ENCODE assay signal across 8 cellular contexts in the genomic region with DNA sequence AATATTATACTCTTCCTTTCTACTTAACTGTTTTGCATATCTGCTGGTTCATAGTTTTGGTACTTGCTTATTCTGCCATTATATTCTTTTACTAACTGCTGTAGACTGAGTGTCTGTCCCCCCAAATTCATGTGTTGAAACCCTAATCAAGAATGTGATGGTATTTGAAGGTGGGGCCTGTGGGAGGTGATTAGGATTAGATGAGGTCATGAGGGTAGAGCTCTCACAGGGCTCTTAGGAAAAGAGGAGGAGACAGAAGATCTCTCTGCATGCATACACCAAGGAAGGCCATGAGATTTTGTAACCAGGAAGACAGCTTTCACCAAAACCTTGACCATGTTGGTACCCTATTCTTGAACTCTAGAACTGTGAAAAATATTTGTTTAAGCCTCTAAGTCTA.
DNase-seq lines count a peak whose midpoint lies in the region; ATAC-seq and TF ChIP-seq lines count a peak whose summit lies in the region.

No MANE protein-coding gene starts in this region.

- intact Hi-C loops in activated CD8-positive, alpha-beta T cell treated with anti-CD3 and anti-CD28 coated beads for 36 hours (cut with micrococcal nuclease), result no loop called here
- intact Hi-C loops in sigmoid colon (cut with DNase I), result no loop called here

- peak in 1 of 2 donors; percentile 1 for ATAC-seq in CD4-positive, CD25-positive, alpha-beta regulatory T cell (ENCODE audit: low read depth in 2 of 2)
- ATAC-seq in GM19395 (IDR thresholded peaks at IDR 0.05; ENCODE audit: unreplicated experiment) (peak; percentile 3), HG03095 (IDR thresholded peaks at IDR 0.05; ENCODE audit: unreplicated experiment) (peak; percentile 0), GM19328 (IDR thresholded peaks at IDR 0.05; ENCODE audit: unreplicated experiment) (no peak), GM18502 (IDR thresholded peaks at IDR 0.05; ENCODE audit: poor library complexity, unreplicated experiment) (no peak)
- peak; percentile 31 for ATAC-seq in activated CD8-positive, alpha-beta T cell treated with anti-CD3 and anti-CD28 coated beads for 36 hours

- no peak for TF ChIP-seq EP300 in sigmoid colon (IDR thresholded peaks at IDR 0.05)

- H3K9me3 ChIP-seq in CD4-positive, CD25-positive, alpha-beta regulatory T cell (ENCODE audit: control insufficient read depth in 2 of 2, low read length in 2 of 2), result no peaks in the 10 kb centered on the region
- no peaks in the 10 kb centered on the region for H3K9me3 ChIP-seq in sigmoid colon

- peak in 1 of 3 donors; percentile 67 for DNase-seq in CD4-positive, CD25-positive, alpha-beta regulatory T cell
- DNase-seq in activated CD8-positive, alpha-beta T cell treated with anti-CD3 and anti-CD28 coated beads for 36 hours, result peak; percentile 23
- DNase-seq in cerebellar nuclear complex (lab: John Stamatoyannopoulos, UW) (no peak), sigmoid colon (no peak)

- peaks cover 65% of the 10 kb centered on the region for H3K4me1 ChIP-seq in CD4-positive, CD25-positive, alpha-beta regulatory T cell (ENCODE audit: control insufficient read depth, insufficient read depth, low read length, poor library complexity, severe bottlenecking)
- H3K4me1 ChIP-seq in sigmoid colon, result no peaks in the 10 kb centered on the region

- H3K27ac Mint-ChIP-seq in CD4-positive, CD25-positive, alpha-beta regulatory T cell, result peak overlapping the region; percentile 88 to 100 (median 96)
- peak overlapping the region; percentile 88 for H3K27ac Mint-ChIP-seq in activated CD8-positive, alpha-beta T cell treated with anti-CD3 and anti-CD28 coated beads for 36 hours

- H3K4me3 ChIP-seq in CD4-positive, CD25-positive, alpha-beta regulatory T cell (ENCODE audit: low read depth, low read length), result peak overlapping the region; percentile 83
- H3K4me3 ChIP-seq in sigmoid colon, result no peak overlapping the region

- POLR2A ChIA-PET in activated CD8-positive, alpha-beta T cell treated with anti-CD3 and anti-CD28 coated beads for 36 hours (lab: Charles Lee), result interaction anchor here (0.6 to 1.1 kb wide), 2 partner anchors 40 to 749 kb away, joined by 3 read pairs; no protein-coding TSS in a partner anchor

- H3K4me1 Mint-ChIP-seq in CD4-positive, CD25-positive, alpha-beta regulatory T cell, result peaks cover 48 to 76% (median 60%) of the 10 kb centered on the region in 4 donors
- H3K4me1 Mint-ChIP-seq in activated CD8-positive, alpha-beta T cell treated with anti-CD3 and anti-CD28 coated beads for 36 hours (ENCODE audit: low read depth), result peaks cover 45% of the 10 kb centered on the region

- no peaks in the 10 kb centered on the region for H3K36me3 ChIP-seq in CD4-positive, CD25-positive, alpha-beta regulatory T cell (ENCODE audit: control insufficient read depth, insufficient read depth, low read length)
- H3K36me3 ChIP-seq in sigmoid colon, result no peaks in the 10 kb centered on the region

- peak overlapping the region; percentile 83 for H3K27ac ChIP-seq in CD4-positive, CD25-positive, alpha-beta regulatory T cell (ENCODE audit: insufficient read depth, low read length, poor library complexity, severe bottlenecking)
- no peak overlapping the region for H3K27ac ChIP-seq in sigmoid colon

- no peak for TF ChIP-seq CTCF in activated CD8-positive, alpha-beta T cell treated with anti-CD3 and anti-CD28 coated beads for 36 hours (IDR thresholded peaks at IDR 0.05)
- TF ChIP-seq CTCF in sigmoid colon (IDR thresholded peaks at IDR 0.05), result no peak

- TF ChIP-seq POLR2A in sigmoid colon (IDR thresholded peaks at IDR 0.05), result no peak

- H3K9me3 Mint-ChIP-seq in CD4-positive, CD25-positive, alpha-beta regulatory T cell, result peaks cover 0 to 1% (median 0%) of the 10 kb centered on the region in 7 donors
- H3K9me3 Mint-ChIP-seq in activated CD8-positive, alpha-beta T cell treated with anti-CD3 and anti-CD28 coated beads for 36 hours, result peaks cover 2% of the 10 kb centered on the region

- peaks cover 11% of the 10 kb centered on the region for H3K36me3 Mint-ChIP-seq in CD4-positive, CD25-positive, alpha-beta regulatory T cell
- peaks cover 4% of the 10 kb centered on the region for H3K36me3 Mint-ChIP-seq in activated CD8-positive, alpha-beta T cell treated with anti-CD3 and anti-CD28 coated beads for 36 hours (ENCODE audit: low read depth)

- H3K27me3 Mint-ChIP-seq in CD4-positive, CD25-positive, alpha-beta regulatory T cell, result no peaks in the 10 kb centered on the region
- no peaks in the 10 kb centered on the region for H3K27me3 Mint-ChIP-seq in activated CD8-positive, alpha-beta T cell treated with anti-CD3 and anti-CD28 coated beads for 36 hours

- no peaks in the 10 kb centered on the region for H3K27me3 ChIP-seq in CD4-positive, CD25-positive, alpha-beta regulatory T cell (ENCODE audit: control insufficient read depth, insufficient read depth, low read length)
- no peaks in the 10 kb centered on the region for H3K27me3 ChIP-seq in sigmoid colon

- CTCF ChIA-PET in activated CD8-positive, alpha-beta T cell treated with anti-CD3 and anti-CD28 coated beads for 36 hours (lab: Charles Lee), result interaction anchor here (0.9 to 1.4 kb wide), 3 partner anchors 27 to 80 kb away, joined by 3 read pairs; no protein-coding TSS in a partner anchor

- H3K4me3 Mint-ChIP-seq in CD4-positive, CD25-positive, alpha-beta regulatory T cell, result peak overlapping the region; percentile 77 to 90 (median 84)
- H3K4me3 Mint-ChIP-seq in activated CD8-positive, alpha-beta T cell treated with anti-CD3 and anti-CD28 coated beads for 36 hours, result peak overlapping the region; percentile 64

Comparison
In these comparisons a context has a peak if more than half of its experiments do, and no peak if none do; other contexts are left out.
1. ATAC-seq: peak in GM19395 (single experiment), HG03095 (single experiment) and activated CD8-positive, alpha-beta T cell treated with anti-CD3 and anti-CD28 coated beads for 36 hours (single experiment); none in GM19328 (single experiment) and GM18502 (single experiment).